Comparison of ENCODE assay signal across 29 cellular contexts in the genomic region with DNA sequence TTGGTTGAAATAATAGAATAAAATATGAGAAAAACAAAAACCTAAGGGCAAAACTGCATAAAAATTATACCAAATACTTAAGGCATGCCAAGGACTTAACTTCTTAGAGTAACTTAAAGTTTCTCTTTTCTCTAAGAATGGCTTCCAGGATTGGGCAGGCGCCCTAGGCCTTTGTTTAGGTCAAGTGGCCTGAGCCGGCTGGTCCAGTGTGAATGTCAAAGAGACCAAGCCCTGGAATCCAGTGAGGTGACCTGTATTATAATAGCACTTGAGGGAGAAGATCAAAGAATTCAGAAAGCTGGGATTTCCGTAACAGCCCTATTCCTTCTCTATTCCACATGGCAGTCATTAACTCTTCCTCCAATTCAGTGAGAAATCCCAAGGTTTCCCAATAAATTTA. TPM values are rescaled to one million over a fixed set of nuclear protein-coding genes. Genes with fewer than 3 reads are reported as not detected.
"Had no signal": no experiment of that assay in that cellular context is flagged by ENCODE, and none has a peak within 500 bp of the region (broad histone marks: within the 10 kb centered on the region; RNA-seq: fewer than 3 reads in every experiment).

No MANE protein-coding gene starts in this region.

- DNase-seq: activated CD4-positive, alpha-beta memory T cell treated with anti-CD3 and anti-CD28 coated beads for 36 hours; activated CD4-positive, alpha-beta T cell treated with anti-CD3 and anti-CD28 coated beads, Interleukin-2, amount 10 ng/mL, durations not matched to agents 24 days and 14 days; activated CD4-positive, CD25-positive, alpha-beta regulatory T cell treated with anti-CD3 and anti-CD28 coated beads, Interleukin-2, amount 50 U/mL, for 72 hours; activated CD8-positive, alpha-beta memory T cell treated with anti-CD3 and anti-CD28 coated beads, Interleukin-2, amount 50 U/mL, for 4 hours; activated effector memory CD4-positive, alpha-beta T cell treated with anti-CD3 and anti-CD28 coated beads, Interleukin-2, amount 50 U/mL, for 16 hours; activated naive CD4-positive, alpha-beta T cell treated with anti-CD3 and anti-CD28 coated beads for 36 hours; activated naive CD8-positive, alpha-beta T cell treated with anti-CD3 and anti-CD28 coated beads for 36 hours; activated T-cell treated with anti-CD3 and anti-CD28 coated beads, Interleukin-2, amount 50 U/mL, for 1 hour; adrenal gland; central memory CD4-positive, alpha-beta T cell; endodermal cell; esophagus squamous epithelium; foreskin melanocyte; left cardiac atrium; midbrain; naive thymus-derived CD8-positive, alpha-beta T cell; right lobe of liver; stimulated activated CD4-positive, alpha-beta T cell treated with anti-CD3 and anti-CD28 coated beads, Interleukin-12 subunit alpha, Interleukin-12 subunit beta, amount 100 ng/mL, for 4 hours; stimulated activated CD4-positive, alpha-beta T cell treated with anti-CD3 and anti-CD28 coated beads, Interleukin-4, amount 100 ng/mL, for 1 hour; stimulated activated naive CD8-positive, alpha-beta T cell treated with anti-CD3 and anti-CD28 coated beads, Interleukin-15, Interleukin-2, amounts not matched to agents 100 U/mL and 50 U/mL, for 24 hours; T-helper 2 cell had no signal

- H3K27ac ChIP-seq: neutrophil, right lobe of liver had no signal

- ATAC-seq: left cardiac atrium; naive thymus-derived CD8-positive, alpha-beta T cell; right lobe of liver; stimulated activated naive CD8-positive, alpha-beta T cell treated with anti-CD3 and anti-CD28 coated beads, Interleukin-15, Interleukin-2, amounts not matched to agents 100 U/mL and 50 U/mL, for 24 hours had no signal

- H3K36me3 ChIP-seq: adrenal gland, esophagus squamous epithelium, neutrophil, right lobe of liver, thoracic aorta had no signal

- H3K4me1 ChIP-seq: right lobe of liver had no signal

- H3K9me3 ChIP-seq: adrenal gland, esophagus squamous epithelium, neutrophil, right lobe of liver, thoracic aorta had no signal

- H3K27me3 ChIP-seq: adrenal gland, hepatocyte, right lobe of liver had no signal

- H3K4me3 ChIP-seq: adrenal gland, esophagus squamous epithelium, hepatocyte, right lobe of liver, skin epidermis, thoracic aorta had no signal

RNA-seq across cellular contexts. Expression of a gene that starts 6.6 kb away (rescaled TPM):
- total RNA-seq: activated CD4-positive, alpha-beta memory T cell treated with anti-CD3 and anti-CD28 coated beads for 36 hours; activated CD4-positive, alpha-beta T cell treated with anti-CD3 and anti-CD28 coated beads, Interleukin-2, amount 10 ng/mL, durations not matched to agents 24 days and 14 days; activated CD8-positive, alpha-beta memory T cell treated with anti-CD3 and anti-CD28 coated beads for 36 hours; activated naive CD4-positive, alpha-beta T cell treated with anti-CD3 and anti-CD28 coated beads for 36 hours; activated T-helper 1 cell treated with anti-CD3 and anti-CD28 coated beads, Interleukin-12 subunit alpha, Interleukin-12 subunit beta, Interleukin-2, Interleukin-4 antibody, amounts not matched to agents 30 ng/mL and 10 ng/mL and 1 ng/mL, durations not matched to agents 14 hours and 24 hours and 36 hours; osteocyte had no signal
- polyA plus RNA-seq: keratinocyte had no signal
